Comparison of ENCODE assay signal across 1 cellular context in the genomic region with DNA sequence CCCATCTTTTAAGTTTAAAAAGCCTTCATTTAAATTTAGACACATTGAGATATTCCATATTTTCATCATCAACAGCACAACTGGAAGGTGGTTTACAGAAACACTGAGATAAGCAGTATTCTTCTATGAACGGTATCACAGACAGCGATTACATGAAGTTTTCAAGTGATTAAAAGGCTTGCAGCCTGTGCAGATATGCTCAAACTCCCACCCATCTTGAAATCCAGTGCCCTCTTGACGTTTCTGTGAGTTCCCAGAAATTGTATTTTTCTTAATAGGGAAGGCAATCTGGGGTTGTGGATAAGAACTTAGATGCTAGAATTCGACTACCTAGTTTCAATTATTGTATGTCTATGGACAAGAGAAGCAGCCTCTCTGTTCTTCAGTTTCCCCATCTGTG.
TF ChIP-seq lines count a peak whose summit lies in the region.

No MANE protein-coding gene starts in this region.

TF ChIP-seq in IMR-90, 13 proteins besides CTCF, POLR2A, EP300 and RAD21:
- TF ChIP-seq FOS (IDR thresholded peaks at IDR 0.05; ENCODE audit: low read depth, low read length): no peak
- no peak for TF ChIP-seq MXI1 (IDR thresholded peaks at IDR 0.05; ENCODE audit: borderline replicate concordance, low read depth, low read length)
- TF ChIP-seq, protein P1, sequence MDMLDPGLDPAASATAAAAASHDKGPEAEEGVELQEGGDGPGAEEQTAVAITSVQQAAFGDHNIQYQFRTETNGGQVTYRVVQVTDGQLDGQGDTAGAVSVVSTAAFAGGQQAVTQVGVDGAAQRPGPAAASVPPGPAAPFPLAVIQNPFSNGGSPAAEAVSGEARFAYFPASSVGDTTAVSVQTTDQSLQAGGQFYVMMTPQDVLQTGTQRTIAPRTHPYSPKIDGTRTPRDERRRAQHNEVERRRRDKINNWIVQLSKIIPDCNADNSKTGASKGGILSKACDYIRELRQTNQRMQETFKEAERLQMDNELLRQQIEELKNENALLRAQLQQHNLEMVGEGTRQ (IDR thresholded peaks at IDR 0.05; ENCODE audit: low read depth, low read length): no peak
